1 cellular context compared by ENCODE assay signal in genomic region chr6:141675957-141676356, GRCh38.
TF ChIP-seq lines count a peak whose summit lies in the region.

No MANE protein-coding gene starts in this region.

TF ChIP-seq in liver, 16 proteins besides CTCF, POLR2A, EP300 and RAD21 (continued from another document):
- TF ChIP-seq REST (IDR thresholded peaks at IDR 0.05) (no peak), RXRA (IDR thresholded peaks at IDR 0.05) (no peak), ZBTB33 (IDR thresholded peaks at IDR 0.05) (no peak), FOXA1 (IDR thresholded peaks at IDR 0.05) (no peak), MAX (IDR thresholded peaks at IDR 0.05) (no peak)
TF ChIP-seq in liver: peak in this region for 0.
